22 cellular contexts compared by ENCODE assay signal in genomic region chr1:229857585-229857984, GRCh38.
"Had no signal": no experiment of that assay in that cellular context is flagged by ENCODE, and none has a peak within 500 bp of the region (broad histone marks: within the 10 kb centered on the region; RNA-seq: fewer than 3 reads in every experiment).

No MANE protein-coding gene starts in this region.

- H3K4me3 ChIP-seq: adrenal gland, dorsolateral prefrontal cortex, heart left ventricle, pancreas, thoracic aorta, upper lobe of right lung had no signal

- H3K9me3 ChIP-seq: adrenal gland, heart left ventricle, neutrophil, pancreas, thoracic aorta, upper lobe of right lung had no signal

- H3K27ac ChIP-seq: adrenal gland, brain microvascular endothelial cell, epithelial cell of prostate, heart left ventricle, neutrophil, pancreas, thoracic aorta, upper lobe of right lung had no signal

- H3K4me1 ChIP-seq: adrenal gland, pancreas, upper lobe of right lung had no signal

- H3K27me3 ChIP-seq: adrenal gland, brain microvascular endothelial cell, dorsolateral prefrontal cortex, heart left ventricle, neutrophil, pancreas, upper lobe of right lung had no signal

- ATAC-seq: activated CD4-positive, alpha-beta T cell treated with anti-CD3 and anti-CD28 coated beads for 36 hours; activated naive CD4-positive, alpha-beta T cell treated with anti-CD3 and anti-CD28 coated beads, Interleukin-2, amount 50 U/mL, for 72 hours; heart left ventricle; left ventricle myocardium superior; natural killer cell; pancreas; sciatic nerve; stimulated activated naive B cell treated with anti-CD40 and anti-IgM and Interleukin-4, amounts not matched to agents 10 μg/mL and 1 μg/mL and 100 μg/mL, for 72 hours; upper lobe of right lung had no signal

- DNase-seq: activated CD4-positive, alpha-beta T cell treated with anti-CD3 and anti-CD28 coated beads for 36 hours; activated CD4-positive, alpha-beta T cell treated with anti-CD3 and anti-CD28 coated beads, Interleukin-2, amount 50 U/mL, for 48 hours; activated gamma-delta T cell treated with Interleukin-2 at 50 U/mL for 16 hours; adrenal gland; brain microvascular endothelial cell; central memory CD4-positive, alpha-beta T cell; dorsolateral prefrontal cortex; endodermal cell; foreskin melanocyte; heart left ventricle; left ventricle myocardium superior; natural killer cell; pancreas; stimulated activated CD4-positive, alpha-beta T cell treated with anti-CD3 and anti-CD28 coated beads, Interleukin-4, amount 100 ng/mL, for 4 hours; stimulated activated naive B cell treated with anti-CD40 and anti-IgM and Interleukin-4, amounts not matched to agents 10 μg/mL and 1 μg/mL and 100 μg/mL, for 72 hours; T-helper 2 cell; upper lobe of right lung had no signal

- H3K36me3 ChIP-seq: adrenal gland, brain microvascular endothelial cell, heart left ventricle, neutrophil, pancreas, thoracic aorta, upper lobe of right lung had no signal
